Comparison of ENCODE assay signal across 1 cellular context in genomic region chr6:119200774-119201173, GRCh38.
TF ChIP-seq lines count a peak whose summit lies in the region.

No MANE protein-coding gene starts in this region.

TF ChIP-seq in HepG2, 621 proteins besides CTCF, POLR2A, EP300 and RAD21 (continued from another document):
- TF ChIP-seq, protein P1, sequence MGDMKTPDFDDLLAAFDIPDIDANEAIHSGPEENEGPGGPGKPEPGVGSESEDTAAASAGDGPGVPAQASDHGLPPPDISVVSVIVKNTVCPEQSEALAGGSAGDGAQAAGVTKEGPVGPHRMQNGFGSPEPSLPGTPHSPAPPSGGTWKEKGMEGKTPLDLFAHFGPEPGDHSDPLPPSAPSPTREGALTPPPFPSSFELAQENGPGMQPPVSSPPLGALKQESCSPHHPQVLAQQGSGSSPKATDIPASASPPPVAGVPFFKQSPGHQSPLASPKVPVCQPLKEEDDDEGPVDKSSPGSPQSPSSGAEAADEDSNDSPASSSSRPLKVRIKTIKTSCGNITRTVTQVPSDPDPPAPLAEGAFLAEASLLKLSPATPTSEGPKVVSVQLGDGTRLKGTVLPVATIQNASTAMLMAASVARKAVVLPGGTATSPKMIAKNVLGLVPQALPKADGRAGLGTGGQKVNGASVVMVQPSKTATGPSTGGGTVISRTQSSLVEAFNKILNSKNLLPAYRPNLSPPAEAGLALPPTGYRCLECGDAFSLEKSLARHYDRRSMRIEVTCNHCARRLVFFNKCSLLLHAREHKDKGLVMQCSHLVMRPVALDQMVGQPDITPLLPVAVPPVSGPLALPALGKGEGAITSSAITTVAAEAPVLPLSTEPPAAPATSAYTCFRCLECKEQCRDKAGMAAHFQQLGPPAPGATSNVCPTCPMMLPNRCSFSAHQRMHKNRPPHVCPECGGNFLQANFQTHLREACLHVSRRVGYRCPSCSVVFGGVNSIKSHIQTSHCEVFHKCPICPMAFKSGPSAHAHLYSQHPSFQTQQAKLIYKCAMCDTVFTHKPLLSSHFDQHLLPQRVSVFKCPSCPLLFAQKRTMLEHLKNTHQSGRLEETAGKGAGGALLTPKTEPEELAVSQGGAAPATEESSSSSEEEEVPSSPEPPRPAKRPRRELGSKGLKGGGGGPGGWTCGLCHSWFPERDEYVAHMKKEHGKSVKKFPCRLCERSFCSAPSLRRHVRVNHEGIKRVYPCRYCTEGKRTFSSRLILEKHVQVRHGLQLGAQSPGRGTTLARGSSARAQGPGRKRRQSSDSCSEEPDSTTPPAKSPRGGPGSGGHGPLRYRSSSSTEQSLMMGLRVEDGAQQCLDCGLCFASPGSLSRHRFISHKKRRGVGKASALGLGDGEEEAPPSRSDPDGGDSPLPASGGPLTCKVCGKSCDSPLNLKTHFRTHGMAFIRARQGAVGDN (CRISPR knock-in tag; IDR thresholded peaks at IDR 0.05) = no peak
- TF ChIP-seq KLF6 (CRISPR knock-in tag; IDR thresholded peaks at IDR 0.05) (no peak), ZBTB38 (CRISPR knock-in tag; IDR thresholded peaks at IDR 0.05) (no peak), JUN (CRISPR knock-in tag; IDR thresholded peaks at IDR 0.05) (no peak), TBL1XR1 (IDR thresholded peaks at IDR 0.05; ENCODE audit: borderline replicate concordance, low read length, partially characterized antibody) (no peak), ZNF432 (CRISPR knock-in tag; IDR thresholded peaks at IDR 0.05; ENCODE audit: borderline replicate concordance) (no peak), ZNF180 (CRISPR knock-in tag; IDR thresholded peaks at IDR 0.05; ENCODE audit: borderline replicate concordance, low read depth) (no peak)
